13 cellular contexts compared by ENCODE assay signal in the genomic region with DNA sequence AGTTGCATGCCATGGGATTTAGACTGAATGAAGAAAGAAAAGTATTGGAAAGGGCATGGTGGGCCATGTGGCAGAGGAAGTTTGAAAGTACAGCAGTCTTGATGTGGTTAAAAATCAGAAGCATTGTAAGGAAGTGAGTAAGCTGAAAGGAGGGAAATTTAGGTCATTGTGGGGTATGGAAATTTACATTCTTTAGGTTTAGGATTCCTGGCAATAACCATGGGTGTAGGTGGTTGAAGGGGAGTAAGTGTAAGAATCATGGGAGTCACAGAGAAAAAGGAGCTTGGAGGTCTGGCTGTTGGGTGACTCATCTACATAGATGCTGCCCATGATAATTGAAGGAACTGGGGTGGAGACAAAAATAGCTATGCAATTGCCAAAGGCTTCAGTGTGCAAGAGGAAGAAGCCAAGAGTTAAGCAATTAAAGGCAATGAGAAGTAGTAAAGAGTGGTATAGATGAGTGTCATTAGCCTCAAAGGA.
DNase-seq lines count a peak whose midpoint lies in the region; ATAC-seq and TF ChIP-seq lines count a peak whose summit lies in the region.
"Had no signal": no experiment of that assay in that cellular context is flagged by ENCODE, and none has a peak within 500 bp of the region (broad histone marks: within the 10 kb centered on the region; RNA-seq: fewer than 3 reads in every experiment).

No MANE protein-coding gene starts in this region.

- peak overlapping the region; percentile 55 for H3K27ac ChIP-seq in osteoblast (ENCODE audit: low read depth, low read length)
- no peak overlapping the region for H3K27ac ChIP-seq in ascending aorta
- H3K27ac ChIP-seq: body of pancreas, gastrocnemius medialis, testis had no signal

- H3K4me3 ChIP-seq in osteoblast (ENCODE audit: insufficient read depth, low read length) (no peak overlapping the region), ascending aorta (no peak overlapping the region)
- H3K4me3 ChIP-seq: body of pancreas, gastrocnemius medialis, testis had no signal

- TF ChIP-seq CTCF in chondrocyte (IDR thresholded peaks at IDR 0.05) (no peak), osteoblast (IDR thresholded peaks at IDR 0.05; ENCODE audit: extremely low read depth, low read depth, low read length) (no peak), ascending aorta (IDR thresholded peaks at IDR 0.05) (no peak)

- intact Hi-C loops in ascending aorta (cut with DNase I) = no loop called here

- H3K27ac Mint-ChIP-seq in chondrocyte (ENCODE audit: unreplicated experiment) = peak overlapping the region; percentile 15

- no peak overlapping the region for H3K4me2 ChIP-seq in osteoblast (ENCODE audit: insufficient read depth, low read length)

- H3K27me3 ChIP-seq in osteoblast (ENCODE audit: insufficient read depth, low read length) = no peaks in the 10 kb centered on the region
- H3K27me3 ChIP-seq in ascending aorta = no peaks in the 10 kb centered on the region
- H3K27me3 ChIP-seq: body of pancreas, gastrocnemius medialis, testis had no signal

- no peaks in the 10 kb centered on the region for H4K20me1 ChIP-seq in osteoblast (ENCODE audit: insufficient read depth, low read length)

- H3K27me3 Mint-ChIP-seq in chondrocyte (ENCODE audit: low read depth) = no peaks in the 10 kb centered on the region

- H3K4me1 Mint-ChIP-seq in chondrocyte (ENCODE audit: low read depth) = peaks cover 20% of the 10 kb centered on the region

- ATAC-seq in GM18861 (IDR thresholded peaks at IDR 0.05; ENCODE audit: unreplicated experiment) = no peak
- ATAC-seq: body of pancreas, gastrocnemius medialis had no signal

- H3K36me3 Mint-ChIP-seq in chondrocyte (ENCODE audit: low read depth) = peaks cover 7% of the 10 kb centered on the region

- H3K4me3 Mint-ChIP-seq in chondrocyte (ENCODE audit: unreplicated experiment) = no peak overlapping the region

- no peak overlapping the region for H2AFZ ChIP-seq in osteoblast (ENCODE audit: low read length)

- peaks cover 33% of the 10 kb centered on the region for H3K9me3 Mint-ChIP-seq in chondrocyte (ENCODE audit: low read depth)

- H3K79me2 ChIP-seq in osteoblast (ENCODE audit: insufficient read depth, low read length) = no peaks in the 10 kb centered on the region

- peaks cover 4% of the 10 kb centered on the region for H3K9me3 ChIP-seq in osteoblast (ENCODE audit: low read depth, low read length)
- H3K9me3 ChIP-seq in ascending aorta = peaks cover 0 to 10% of the 10 kb centered on the region in 2 donors
- H3K9me3 ChIP-seq: body of pancreas, gastrocnemius medialis, testis had no signal

- H3K36me3 ChIP-seq in osteoblast (ENCODE audit: insufficient read depth, low read length) (no peaks in the 10 kb centered on the region), ascending aorta (no peaks in the 10 kb centered on the region)
- H3K36me3 ChIP-seq: gastrocnemius medialis had no signal

- DNase-seq in EH (ENCODE audit: low read depth) (peak; percentile 99), NOMO-1 treated with DMSO at 0.1 percent for 48 hours (lab: John Stamatoyannopoulos, UW; ENCODE audit: unreplicated experiment) (peak; percentile 98), chondrocyte (ENCODE audit: low spot score) (no peak), osteoblast (ENCODE audit: insufficient read length, low spot score, missing footprints) (peak; percentile 78), ecto neural progenitor cell (ENCODE audit: low spot score) (no peak), ascending aorta (ENCODE audit: low spot score in 2 of 2) (no peak), NCI-H774 (lab: John Stamatoyannopoulos, UW) (no peak)
- DNase-seq: body of pancreas, Caco-2, gastrocnemius medialis, nucleus accumbens, testis had no signal

- H3K4me1 ChIP-seq in osteoblast (ENCODE audit: insufficient read depth, low read length) = peaks cover 19% of the 10 kb centered on the region
- H3K4me1 ChIP-seq in ascending aorta = no peaks in the 10 kb centered on the region
- H3K4me1 ChIP-seq: body of pancreas, Caco-2, gastrocnemius medialis, testis had no signal

Comparison
In these comparisons a context has a peak if more than half of its experiments do, and no peak if none do; other contexts are left out.
1. DNase-seq: peak in EH (single experiment), NOMO-1 treated with DMSO at 0.1 percent for 48 hours (single experiment) and osteoblast (single experiment); none in chondrocyte (single experiment), ecto neural progenitor cell (single experiment), ascending aorta (0 of 2) and NCI-H774 (single experiment).